In genomic region chr3:57015912-57016311, GRCh38 we compare ENCODE assay signal across 2 cellular contexts.
TF ChIP-seq lines count a peak whose summit lies in the region.

No MANE protein-coding gene starts in this region.

TF ChIP-seq in GM23338, 12 proteins besides CTCF, POLR2A, EP300 and RAD21 (continued from another document):
- TF ChIP-seq JUNB (IDR thresholded peaks at IDR 0.05; ENCODE audit: unreplicated experiment) (no peak), NANOG (IDR thresholded peaks at IDR 0.05; ENCODE audit: borderline replicate concordance) (no peak), POLR2AphosphoS5 (IDR thresholded peaks at IDR 0.05; ENCODE audit: low read depth) (no peak), ZNF462 (CRISPR knock-in tag; IDR thresholded peaks at IDR 0.05) (no peak), ZNF114 (CRISPR knock-in tag; IDR thresholded peaks at IDR 0.05) (no peak), EZH2 (IDR thresholded peaks at IDR 0.05; ENCODE audit: low read depth, unreplicated experiment) (no peak), STAT1 (IDR thresholded peaks at IDR 0.05; ENCODE audit: unreplicated experiment) (no peak), REST (IDR thresholded peaks at IDR 0.05; ENCODE audit: unreplicated experiment) (no peak), ZNF331 (CRISPR knock-in tag; IDR thresholded peaks at IDR 0.05; ENCODE audit: low read depth) (no peak)
TF ChIP-seq in GM23338: peak in this region for 0.

TF ChIP-seq in IMR-90, 13 proteins besides CTCF, POLR2A, EP300 and RAD21:
- TF ChIP-seq CHD1 (IDR thresholded peaks at IDR 0.05; ENCODE audit: low read depth, low read length) (no peak), RFX5 (IDR thresholded peaks at IDR 0.05; ENCODE audit: low read depth, low read length) (no peak), RCOR1 (IDR thresholded peaks at IDR 0.05; ENCODE audit: insufficient replicate concordance, low read length) (no peak), SMC3 (IDR thresholded peaks at IDR 0.05; ENCODE audit: low read depth, low read length) (no peak), BHLHE40 (IDR thresholded peaks at IDR 0.05; ENCODE audit: low read depth, low read length) (no peak), MXI1 (IDR thresholded peaks at IDR 0.05; ENCODE audit: borderline replicate concordance, low read depth, low read length) (no peak), MAFK (IDR thresholded peaks at IDR 0.05; ENCODE audit: low read depth, low read length) (no peak), CEBPB (IDR thresholded peaks at IDR 0.05; ENCODE audit: low read depth, low read length) (no peak), FOS (IDR thresholded peaks at IDR 0.05; ENCODE audit: low read depth, low read length) (no peak), NFE2L2 (IDR thresholded peaks at IDR 0.05; ENCODE audit: low read depth, low read length) (no peak), MAZ (IDR thresholded peaks at IDR 0.05; ENCODE audit: borderline replicate concordance, low read depth, low read length) (no peak)
- TF ChIP-seq, protein P1, sequence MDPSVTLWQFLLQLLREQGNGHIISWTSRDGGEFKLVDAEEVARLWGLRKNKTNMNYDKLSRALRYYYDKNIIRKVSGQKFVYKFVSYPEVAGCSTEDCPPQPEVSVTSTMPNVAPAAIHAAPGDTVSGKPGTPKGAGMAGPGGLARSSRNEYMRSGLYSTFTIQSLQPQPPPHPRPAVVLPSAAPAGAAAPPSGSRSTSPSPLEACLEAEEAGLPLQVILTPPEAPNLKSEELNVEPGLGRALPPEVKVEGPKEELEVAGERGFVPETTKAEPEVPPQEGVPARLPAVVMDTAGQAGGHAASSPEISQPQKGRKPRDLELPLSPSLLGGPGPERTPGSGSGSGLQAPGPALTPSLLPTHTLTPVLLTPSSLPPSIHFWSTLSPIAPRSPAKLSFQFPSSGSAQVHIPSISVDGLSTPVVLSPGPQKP (IDR thresholded peaks at IDR 0.05; ENCODE audit: borderline replicate concordance, low read depth, low read length), result no peak
- TF ChIP-seq, protein P2, sequence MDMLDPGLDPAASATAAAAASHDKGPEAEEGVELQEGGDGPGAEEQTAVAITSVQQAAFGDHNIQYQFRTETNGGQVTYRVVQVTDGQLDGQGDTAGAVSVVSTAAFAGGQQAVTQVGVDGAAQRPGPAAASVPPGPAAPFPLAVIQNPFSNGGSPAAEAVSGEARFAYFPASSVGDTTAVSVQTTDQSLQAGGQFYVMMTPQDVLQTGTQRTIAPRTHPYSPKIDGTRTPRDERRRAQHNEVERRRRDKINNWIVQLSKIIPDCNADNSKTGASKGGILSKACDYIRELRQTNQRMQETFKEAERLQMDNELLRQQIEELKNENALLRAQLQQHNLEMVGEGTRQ (IDR thresholded peaks at IDR 0.05; ENCODE audit: low read depth, low read length), result no peak
